Comparison of ENCODE assay signal across 23 cellular contexts in genomic region chr17:45954914-45955313, GRCh38. TPM values are rescaled to one million over a fixed set of nuclear protein-coding genes. Genes with fewer than 3 reads are reported as not detected.
A peak's percentile ranks its signal among the peaks of the same experiment; 100 is the strongest.
DNase-seq lines count a peak whose midpoint lies in the region; FAIRE-seq and TF ChIP-seq lines count a peak whose summit lies in the region.
"Had no signal": no experiment of that assay in that cellular context is flagged by ENCODE, and none has a peak within 500 bp of the region (broad histone marks: within the 10 kb centered on the region; RNA-seq: fewer than 3 reads in every experiment).

No MANE protein-coding gene starts in this region.

- TF ChIP-seq POLR2A in H54 (IDR thresholded peaks at IDR 0.05; ENCODE audit: low read depth, low read length): no peak

- H3K27me3 ChIP-seq in SJCRH30: no peaks in the 10 kb centered on the region

- H3K4me1 ChIP-seq in SJCRH30: no peaks in the 10 kb centered on the region
- H3K4me1 ChIP-seq: Peyer's patch had no signal

- no peaks in the 10 kb centered on the region for H3K9me3 ChIP-seq in SJCRH30 (replicated peaks)
- H3K9me3 ChIP-seq: Peyer's patch had no signal

- H3K27ac ChIP-seq in temporal lobe (ENCODE audit: low read depth, low read length) (peak overlapping the region; percentile 2), SJCRH30 (no peak overlapping the region)
- H3K27ac ChIP-seq: 22Rv1, Peyer's patch had no signal

- H3K36me3 ChIP-seq in SJCRH30: no peaks in the 10 kb centered on the region
- H3K36me3 ChIP-seq: Peyer's patch had no signal

- DNase-seq in DMS 273 (lab: John Stamatoyannopoulos, UW; ENCODE audit: unreplicated experiment) (peak; percentile 23), DMS 273 treated with DMSO at 0.1 percent for 48 hours (lab: John Stamatoyannopoulos, UW) (no peak), LoVo (ENCODE audit: low spot score) (peak; percentile 11), astrocyte of the hippocampus (ENCODE audit: low read depth, low spot score) (peak; percentile 45), SJCRH30 (no peak), H54 (ENCODE audit: insufficient read length, low spot score) (no peak), retina (no peak)
- DNase-seq: AML-193; CD8-positive, alpha-beta T cell; GOT3; Kasumi-1; NCI-H1092; NCI-H1436 treated with DMSO at 0.1 percent for 48 hours; NCI-H1930; NCI-H524; NCI-H774; NK-92 treated with Interleukin-12 subunit alpha and Interleukin-12 subunit beta, amount 100 ng/mL, for 24 hours; Peyer's patch; T-helper 17 cell had no signal

- no peak for FAIRE-seq in H54 (lab: Jason Lieb, UNC)
- FAIRE-seq: GM12878 had no signal

- H3K4me3 ChIP-seq in SJCRH30: no peak overlapping the region
- H3K4me3 ChIP-seq: GM12878, Peyer's patch had no signal

RNA-seq across cellular contexts. Expression of gene STH, which starts 44.1 kb away (rescaled TPM):
- total RNA-seq in temporal lobe: 2.5 TPM
- 0.43 TPM in 1 of 2 replicates, not detected in the other for total RNA-seq in SJCRH30 (2014; rRNA removed; shearing (Covaris generic))
- total RNA-seq: CD8-positive, alpha-beta T cell; GM12878; Peyer's patch; Right ventricle myocardium inferior; T-helper 17 cell had no signal

Comparison
In these comparisons a context has a peak if more than half of its experiments do, and no peak if none do; other contexts are left out.
1. DNase-seq: peak in DMS 273 (single experiment), LoVo (single experiment) and astrocyte of the hippocampus (single experiment); none in DMS 273 treated with DMSO at 0.1 percent for 48 hours (single experiment), SJCRH30 (0 of 2), H54 (single experiment) and retina (single experiment).